Comparison of ENCODE assay signal across 17 cellular contexts in genomic region chr18:60469396-60469795, GRCh38.
DNase-seq lines count a peak whose midpoint lies in the region; ATAC-seq and TF ChIP-seq lines count a peak whose summit lies in the region.
"Had no signal": no experiment of that assay in that cellular context is flagged by ENCODE, and none has a peak within 500 bp of the region (broad histone marks: within the 10 kb centered on the region; RNA-seq: fewer than 3 reads in every experiment).

No MANE protein-coding gene starts in this region.

- TF ChIP-seq CTCF in Calu3 (IDR thresholded peaks at IDR 0.05; ENCODE audit: unreplicated experiment) (no peak), Loucy (conservative IDR thresholded peaks at IDR 0.05; ENCODE audit: low read length) (no peak), PC-9 (conservative IDR thresholded peaks at IDR 0.05) (no peak), glutamatergic neuron (IDR thresholded peaks at IDR 0.05; ENCODE audit: partially characterized antibody, unreplicated experiment) (no peak)

- H2AFZ ChIP-seq in Loucy (ENCODE audit: low read length) (peak overlapping the region; percentile 42; the same call in 1 of the 2 replicates), PC-9 (peak overlapping the region; percentile 75)

- no peaks in the 10 kb centered on the region for H4K20me1 ChIP-seq in Loucy (ENCODE audit: insufficient read depth, low read length, poor library complexity, severe bottlenecking)
- H4K20me1 ChIP-seq in PC-9 (ENCODE audit: insufficient read depth), result no peaks in the 10 kb centered on the region

- H3K4me1 ChIP-seq in Loucy (ENCODE audit: insufficient read depth, low read length, poor library complexity, severe bottlenecking) (peaks cover 11% of the 10 kb centered on the region), PC-9 (replicated peaks; ENCODE audit: insufficient read depth) (no peaks in the 10 kb centered on the region)
- H3K4me1 ChIP-seq: Caco-2, Peyer's patch had no signal

- POLR2A ChIA-PET in PC-9 (lab: Charles Lee; ENCODE audit: unreplicated experiment), result no interaction called here
- POLR2A ChIA-PET in activated CD4-positive, alpha-beta T cell treated with anti-CD3 and anti-CD28 coated beads, Interleukin-2, amount 10 ng/mL, durations not matched to agents 7 days and 5 days (lab: Charles Lee), result no interaction called here

- no peaks in the 10 kb centered on the region for H3K4me1 Mint-ChIP-seq in Calu3 (ENCODE audit: low read depth, unreplicated experiment)
- H3K4me1 Mint-ChIP-seq in glutamatergic neuron (ENCODE audit: low read depth, unreplicated experiment), result no peaks in the 10 kb centered on the region
- H3K4me1 Mint-ChIP-seq in activated CD4-positive, alpha-beta T cell treated with anti-CD3 and anti-CD28 coated beads, Interleukin-2, amount 10 ng/mL, durations not matched to agents 7 days and 5 days, result no peaks in the 10 kb centered on the region

- no peak overlapping the region for H3K27ac ChIP-seq in PC-9
- H3K27ac ChIP-seq: Peyer's patch had no signal

- H3K9me2 ChIP-seq in Loucy (replicated peaks; ENCODE audit: low read depth, low read length) (no peaks in the 10 kb centered on the region), PC-9 (ENCODE audit: insufficient read depth) (no peaks in the 10 kb centered on the region)

- H3K27me3 Mint-ChIP-seq in Calu3 (ENCODE audit: unreplicated experiment) (no peaks in the 10 kb centered on the region), glutamatergic neuron (ENCODE audit: unreplicated experiment) (no peaks in the 10 kb centered on the region)
- H3K27me3 Mint-ChIP-seq in activated CD4-positive, alpha-beta T cell treated with anti-CD3 and anti-CD28 coated beads, Interleukin-2, amount 10 ng/mL, durations not matched to agents 7 days and 5 days, result no peaks in the 10 kb centered on the region

- no peak for ATAC-seq in HG03095 (IDR thresholded peaks at IDR 0.05; ENCODE audit: unreplicated experiment)
- ATAC-seq: K562, Right ventricle myocardium inferior had no signal

- no peaks in the 10 kb centered on the region for H3K9me3 ChIP-seq in Loucy (ENCODE audit: insufficient read depth, low read depth, low read length)
- H3K9me3 ChIP-seq in PC-9 (ENCODE audit: insufficient read depth, low read depth), result no peaks in the 10 kb centered on the region; the same call in 1 of the 2 replicates
- H3K9me3 ChIP-seq: Caco-2, MG63, Peyer's patch had no signal

- BruUV-seq in Calu3 (replicated peaks; lab: Mats Ljungman, UMichigan), result no TSS peak
- no TSS peak for BruUV-seq in PC-9 (replicated peaks; lab: Mats Ljungman, UMichigan)

- H3K4me3 ChIP-seq in Loucy (ENCODE audit: low read length, poor library complexity, severe bottlenecking) (no peak overlapping the region), PC-9 (no peak overlapping the region)
- H3K4me3 ChIP-seq: K562, MG63, Peyer's patch had no signal

- H3F3A ChIP-seq in Loucy (ENCODE audit: low read depth), result no peaks in the 10 kb centered on the region
- H3F3A ChIP-seq in PC-9 (ENCODE audit: insufficient read depth, low read depth), result no peaks in the 10 kb centered on the region

- H3K9ac ChIP-seq in Loucy (ENCODE audit: low read depth, low read length, poor library complexity, severe bottlenecking), result no peak overlapping the region

- peak overlapping the region; percentile 7 for H3K4me3 Mint-ChIP-seq in Calu3 (ENCODE audit: low read depth, unreplicated experiment)
- H3K4me3 Mint-ChIP-seq in glutamatergic neuron (ENCODE audit: unreplicated experiment), result no peak overlapping the region
- H3K4me3 Mint-ChIP-seq in activated CD4-positive, alpha-beta T cell treated with anti-CD3 and anti-CD28 coated beads, Interleukin-2, amount 10 ng/mL, durations not matched to agents 7 days and 5 days, result no peak overlapping the region

- H3K27me3 ChIP-seq in Loucy (ENCODE audit: insufficient read depth, low read length, poor library complexity, severe bottlenecking) (no peaks in the 10 kb centered on the region), PC-9 (ENCODE audit: insufficient read depth, low read depth) (no peaks in the 10 kb centered on the region)
- H3K27me3 ChIP-seq: MG63, Peyer's patch had no signal

- H3K27ac Mint-ChIP-seq in Calu3 (ENCODE audit: unreplicated experiment) (no peak overlapping the region), glutamatergic neuron (ENCODE audit: unreplicated experiment) (peak overlapping the region; percentile 22)
- no peak overlapping the region for H3K27ac Mint-ChIP-seq in activated CD4-positive, alpha-beta T cell treated with anti-CD3 and anti-CD28 coated beads, Interleukin-2, amount 10 ng/mL, durations not matched to agents 7 days and 5 days

- DNase-seq in Calu3, result no peak
- no peak for DNase-seq in PC-9
- no peak for DNase-seq in glutamatergic neuron
- DNase-seq in NCI-H2107 treated with DMSO at 0.1 percent for 48 hours (lab: John Stamatoyannopoulos, UW; ENCODE audit: unreplicated experiment), result no peak
- no peak for DNase-seq in activated CD4-positive, alpha-beta T cell treated with anti-CD3 and anti-CD28 coated beads, Interleukin-2, amount 10 ng/mL, durations not matched to agents 7 days and 5 days
- DNase-seq in ureter (ENCODE audit: low spot score), result no peak
- DNase-seq: ACHN, Caco-2, MG63, NCI-H1105, NCI-H1694 treated with DMSO at 0.1 percent for 48 hours, NCI-H526 treated with DMSO at 0.1 percent for 48 hours, Peyer's patch had no signal

- H3K9me3 Mint-ChIP-seq in Calu3 (ENCODE audit: low read depth, unreplicated experiment), result no peaks in the 10 kb centered on the region
- H3K9me3 Mint-ChIP-seq in glutamatergic neuron (ENCODE audit: unreplicated experiment), result no peaks in the 10 kb centered on the region
- H3K9me3 Mint-ChIP-seq in activated CD4-positive, alpha-beta T cell treated with anti-CD3 and anti-CD28 coated beads, Interleukin-2, amount 10 ng/mL, durations not matched to agents 7 days and 5 days, result no peaks in the 10 kb centered on the region

- CTCF ChIA-PET in Calu3 (lab: Charles Lee) (no interaction called here), PC-9 (lab: Charles Lee) (no interaction called here)
- CTCF ChIA-PET in activated CD4-positive, alpha-beta T cell treated with anti-CD3 and anti-CD28 coated beads, Interleukin-2, amount 10 ng/mL, durations not matched to agents 7 days and 5 days (lab: Charles Lee), result no interaction called here

- H3K36me3 ChIP-seq in Loucy (ENCODE audit: insufficient read depth, low read length) (no peaks in the 10 kb centered on the region), PC-9 (ENCODE audit: low read depth) (no peaks in the 10 kb centered on the region)
- H3K36me3 ChIP-seq: MG63, Peyer's patch had no signal

- H3K4me2 ChIP-seq in Loucy (ENCODE audit: low read depth, low read length, poor library complexity, severe bottlenecking), result no peak overlapping the region
- H3K4me2 ChIP-seq in PC-9, result peak overlapping the region; percentile 25

- intact Hi-C loops in Calu3 (cut with micrococcal nuclease; ENCODE audit: unreplicated experiment), result no loop called here
- intact Hi-C loops in PC-9 (cut with micrococcal nuclease; ENCODE audit: unreplicated experiment), result no loop called here

- H3K36me3 Mint-ChIP-seq in Calu3 (ENCODE audit: insufficient read depth, unreplicated experiment) (no peaks in the 10 kb centered on the region), glutamatergic neuron (ENCODE audit: unreplicated experiment) (no peaks in the 10 kb centered on the region)
- H3K36me3 Mint-ChIP-seq in activated CD4-positive, alpha-beta T cell treated with anti-CD3 and anti-CD28 coated beads, Interleukin-2, amount 10 ng/mL, durations not matched to agents 7 days and 5 days (ENCODE audit: low read depth), result no peaks in the 10 kb centered on the region

- no peaks in the 10 kb centered on the region for H3K79me2 ChIP-seq in Loucy (ENCODE audit: insufficient read depth, low read length)
- H3K79me2 ChIP-seq in PC-9 (ENCODE audit: low read depth), result no peaks in the 10 kb centered on the region
